ENCODE assay signal across 16 cellular contexts in the genomic region with DNA sequence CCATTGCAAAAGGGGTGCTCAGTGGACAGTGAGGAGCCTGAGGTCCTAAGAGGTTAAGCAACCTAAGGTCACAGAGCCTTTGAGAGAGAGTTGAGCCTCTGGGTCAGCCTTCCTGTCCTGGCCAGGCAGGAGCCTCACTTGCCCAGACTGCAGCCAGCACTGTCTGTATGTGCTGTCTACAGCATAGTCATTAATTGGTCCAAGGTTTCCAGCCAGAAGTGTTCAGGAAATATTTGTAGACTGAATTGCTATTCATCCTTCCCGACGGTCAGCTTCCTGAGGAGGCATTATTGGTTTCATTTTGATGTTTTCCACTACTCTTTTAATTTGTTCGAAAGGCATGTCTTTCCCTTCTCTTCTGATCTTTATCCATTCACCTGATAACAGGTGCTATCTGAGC. TPM values are rescaled to one million over a fixed set of nuclear protein-coding genes. Genes with fewer than 3 reads are reported as not detected.
DNase-seq lines count a peak whose midpoint lies in the region; ATAC-seq, FAIRE-seq and TF ChIP-seq lines count a peak whose summit lies in the region.
"Had no signal": no experiment of that assay in that cellular context is flagged by ENCODE, and none has a peak within 500 bp of the region (broad histone marks: within the 10 kb centered on the region; RNA-seq: fewer than 3 reads in every experiment).

No MANE protein-coding gene starts in this region.

- H2AK5ac ChIP-seq in neuronal stem cell (ENCODE audit: low read depth, low read length), result no peak overlapping the region

- H3K4me3 Mint-ChIP-seq in activated T-helper 17 cell treated with anti-CD3 and anti-CD28 coated beads, Interleukin-2, amount 50 U/mL, for 72 hours, result no peak overlapping the region
- no peak overlapping the region for H3K4me3 Mint-ChIP-seq in stimulated activated effector memory CD8-positive, alpha-beta T cell treated with anti-CD3 and anti-CD28 coated beads, Interleukin-12 subunit alpha, Interleukin-12 subunit beta, amount 100 ng/mL, for 72 hours

- peak overlapping the region; percentile 25 for H3K27ac Mint-ChIP-seq in activated T-helper 17 cell treated with anti-CD3 and anti-CD28 coated beads, Interleukin-2, amount 50 U/mL, for 72 hours
- H3K27ac Mint-ChIP-seq in stimulated activated effector memory CD8-positive, alpha-beta T cell treated with anti-CD3 and anti-CD28 coated beads, Interleukin-12 subunit alpha, Interleukin-12 subunit beta, amount 100 ng/mL, for 72 hours, result peak overlapping the region; percentile 60

- TF ChIP-seq POLR2A in endothelial cell of umbilical vein (IDR thresholded peaks at IDR 0.05; ENCODE audit: low read depth, low read length), result no peak

- H3K36me3 ChIP-seq in endothelial cell of umbilical vein (ENCODE audit: control insufficient read depth in 2 of 2, extremely low read depth in 1 of 2, insufficient read depth in 2 of 2, low read length in 2 of 2), result peaks cover 22 to 44% of the 10 kb centered on the region in 2 experiments
- peaks cover 50 to 100% of the 10 kb centered on the region in 2 donors for H3K36me3 ChIP-seq in neuronal stem cell (replicated peaks in 1 of 2; ENCODE audit: control insufficient read depth in 2 of 2, insufficient read depth in 2 of 2, low read length in 2 of 2)

- no peak overlapping the region for H3K23ac ChIP-seq in neuronal stem cell (ENCODE audit: low read depth, low read length, poor library complexity)

- H3K9me3 ChIP-seq in endothelial cell of umbilical vein (replicated peaks; ENCODE audit: control insufficient read depth, insufficient read depth, low read length) (no peaks in the 10 kb centered on the region), neuronal stem cell (replicated peaks in 1 of 2; ENCODE audit: control insufficient read depth in 2 of 2, insufficient read depth in 1 of 2, low read depth in 1 of 2, low read length in 2 of 2) (no peaks in the 10 kb centered on the region)

- peaks cover 15% of the 10 kb centered on the region for H3K79me2 ChIP-seq in endothelial cell of umbilical vein (ENCODE audit: control insufficient read depth, insufficient read depth, low read length)

- H2BK120ac ChIP-seq in neuronal stem cell (ENCODE audit: low read depth, low read length), result no peak overlapping the region

- TF ChIP-seq CTCF in endothelial cell of umbilical vein (IDR thresholded peaks at IDR 0.05; ENCODE audit: extremely low read depth in 1 of 2, insufficient read depth in 1 of 2, low read depth in 1 of 2, low read length in 2 of 2), result no peak

- H3K27me3 ChIP-seq in endothelial cell of umbilical vein (ENCODE audit: control insufficient read depth in 2 of 2, insufficient read depth in 2 of 2, low read length in 2 of 2) (no peaks in the 10 kb centered on the region), neuronal stem cell (ENCODE audit: control insufficient read depth in 3 of 3, insufficient read depth in 3 of 3, low read depth in 1 of 3, low read length in 3 of 3) (no peaks in the 10 kb centered on the region)

- POLR2A ChIA-PET in endothelial cell of umbilical vein (lab: Charles Lee), result no interaction called here

- H3K4me2 ChIP-seq in endothelial cell of umbilical vein (ENCODE audit: insufficient read depth, low read length), result peak overlapping the region; percentile 32
- no peak overlapping the region for H3K4me2 ChIP-seq in neuronal stem cell (ENCODE audit: insufficient read depth, low read length, poor library complexity, severe bottlenecking)

- H3K79me1 ChIP-seq in neuronal stem cell (ENCODE audit: low read depth, low read length), result peaks cover 2% of the 10 kb centered on the region

- no peaks in the 10 kb centered on the region for H3K27me3 Mint-ChIP-seq in activated T-helper 17 cell treated with anti-CD3 and anti-CD28 coated beads, Interleukin-2, amount 50 U/mL, for 72 hours

- peaks cover 98% of the 10 kb centered on the region for H3K36me3 Mint-ChIP-seq in activated T-helper 17 cell treated with anti-CD3 and anti-CD28 coated beads, Interleukin-2, amount 50 U/mL, for 72 hours (ENCODE audit: low read depth)
- peaks cover 97% of the 10 kb centered on the region for H3K36me3 Mint-ChIP-seq in stimulated activated effector memory CD8-positive, alpha-beta T cell treated with anti-CD3 and anti-CD28 coated beads, Interleukin-12 subunit alpha, Interleukin-12 subunit beta, amount 100 ng/mL, for 72 hours

- H3K27ac ChIP-seq in endothelial cell of umbilical vein (ENCODE audit: insufficient read depth, low read depth, low read length), result no peak overlapping the region
- no peak overlapping the region for H3K27ac ChIP-seq in neuronal stem cell (replicated peaks; ENCODE audit: low read length)

- peak; percentile 89 for FAIRE-seq in endothelial cell of umbilical vein (lab: Jason Lieb, UNC)
- FAIRE-seq: H54 had no signal

- H3K4me1 ChIP-seq in endothelial cell of umbilical vein (ENCODE audit: control insufficient read depth, extremely low read depth, insufficient read depth, low read length), result peaks cover 52% of the 10 kb centered on the region
- H3K4me1 ChIP-seq in neuronal stem cell (ENCODE audit: control insufficient read depth in 2 of 2, insufficient read depth in 1 of 2, low read depth in 1 of 2, low read length in 2 of 2), result no peaks in the 10 kb centered on the region

- H4K20me1 ChIP-seq in endothelial cell of umbilical vein (replicated peaks; ENCODE audit: control insufficient read depth, extremely low read depth, insufficient read depth, low read length), result no peaks in the 10 kb centered on the region

- ATAC-seq in Right ventricle myocardium superior (ENCODE audit: poor library complexity) (peak; percentile 19), left cardiac atrium (no peak), HG03095 (IDR thresholded peaks at IDR 0.05; ENCODE audit: unreplicated experiment) (no peak)
- ATAC-seq in activated T-helper 17 cell treated with anti-CD3 and anti-CD28 coated beads, Interleukin-2, amount 50 U/mL, for 72 hours (replicated peaks), result no peak
- ATAC-seq in stimulated activated effector memory CD8-positive, alpha-beta T cell treated with anti-CD3 and anti-CD28 coated beads, Interleukin-12 subunit alpha, Interleukin-12 subunit beta, amount 100 ng/mL, for 72 hours, result no peak
- ATAC-seq: PC-3 had no signal

- H3K4me3 ChIP-seq in endothelial cell of umbilical vein (replicated peaks in 1 of 3; ENCODE audit: insufficient read depth in 1 of 3, low read depth in 1 of 3, low read length in 3 of 3), result no peak overlapping the region
- H3K4me3 ChIP-seq in neuronal stem cell (ENCODE audit: low read length in 2 of 2), result no peak overlapping the region

- dilution Hi-C loops in endothelial cell of umbilical vein (cut with MboI; ENCODE audit: extremely low pct_ligation_motif_present, low sequenced_read_pairs), result no loop called here

- H3K4me1 Mint-ChIP-seq in activated T-helper 17 cell treated with anti-CD3 and anti-CD28 coated beads, Interleukin-2, amount 50 U/mL, for 72 hours, result no peaks in the 10 kb centered on the region
- H3K4me1 Mint-ChIP-seq in stimulated activated effector memory CD8-positive, alpha-beta T cell treated with anti-CD3 and anti-CD28 coated beads, Interleukin-12 subunit alpha, Interleukin-12 subunit beta, amount 100 ng/mL, for 72 hours, result peaks cover 9% of the 10 kb centered on the region

- no peaks in the 10 kb centered on the region for H3K9me1 ChIP-seq in endothelial cell of umbilical vein (replicated peaks; ENCODE audit: control insufficient read depth, extremely low read depth, insufficient read depth, low read length)

- WGBS in neuronal stem cell (ENCODE audit: extremely low coverage in 2 of 2, insufficient read length in 2 of 2, insufficient replicate concordance in 1 of 2), 2 donors, result no CpG with 5 or more reads among the region's 3 CpGs

- H2BK15ac ChIP-seq in neuronal stem cell (ENCODE audit: low read length), result no peak overlapping the region

- H3K4ac ChIP-seq in neuronal stem cell (ENCODE audit: low read length), result no peak overlapping the region

- DNase-seq in Right ventricle myocardium superior (no peak), left cardiac atrium (no peak), endothelial cell of umbilical vein (ENCODE audit: low read depth, low spot score) (peak; percentile 38), neuronal stem cell (ENCODE audit: low spot score) (no peak)
- DNase-seq in stimulated activated effector memory CD8-positive, alpha-beta T cell treated with anti-CD3 and anti-CD28 coated beads, Interleukin-12 subunit alpha, Interleukin-12 subunit beta, amount 100 ng/mL, for 72 hours (ENCODE audit: low spot score in 2 of 2), result no peak
- DNase-seq: DMS 273 treated with DMSO at 0.1 percent for 48 hours, Karpas-422, MM.1S, NCI-H1105, NCI-H1694 treated with DMSO at 0.1 percent for 48 hours, PC-3 had no signal

- H3K9ac ChIP-seq in endothelial cell of umbilical vein (replicated peaks; ENCODE audit: extremely low read depth, insufficient read depth, low read length) (no peak overlapping the region), neuronal stem cell (ENCODE audit: low read depth, low read length, poor library complexity) (no peak overlapping the region)

- no peak overlapping the region for H2BK12ac ChIP-seq in neuronal stem cell (ENCODE audit: low read length)

- BruUV-seq in endothelial cell of umbilical vein (replicated peaks; lab: Mats Ljungman, UMichigan), result no TSS peak

- no peak overlapping the region for H4K8ac ChIP-seq in neuronal stem cell (ENCODE audit: low read depth, low read length)

- H2AFZ ChIP-seq in endothelial cell of umbilical vein (ENCODE audit: low read depth, low read length) (no peak overlapping the region), neuronal stem cell (ENCODE audit: low read length) (no peak overlapping the region)

- intact Hi-C loops in Right ventricle myocardium superior (cut with DNase I), result no loop called here
- intact Hi-C loops in left cardiac atrium (cut with DNase I), result no loop called here
- intact Hi-C loops in endothelial cell of umbilical vein (cut with micrococcal nuclease), result loop anchor here (5.0 kb wide), 1 partner anchor 66 kb away; a partner anchor contains a TSS

- H3K9me3 Mint-ChIP-seq in activated T-helper 17 cell treated with anti-CD3 and anti-CD28 coated beads, Interleukin-2, amount 50 U/mL, for 72 hours, result no peaks in the 10 kb centered on the region
- H3K9me3 Mint-ChIP-seq in stimulated activated effector memory CD8-positive, alpha-beta T cell treated with anti-CD3 and anti-CD28 coated beads, Interleukin-12 subunit alpha, Interleukin-12 subunit beta, amount 100 ng/mL, for 72 hours, result no peaks in the 10 kb centered on the region

- H2BK5ac ChIP-seq in neuronal stem cell (ENCODE audit: low read length), result no peak overlapping the region

- no peak overlapping the region for H4K91ac ChIP-seq in neuronal stem cell (ENCODE audit: low read depth, low read length, poor library complexity)

- CTCF ChIA-PET in endothelial cell of umbilical vein (lab: Charles Lee), result interaction anchor here (0.7 to 1.7 kb wide), 3 partner anchors 9 to 48 kb away, joined by 3 to 5 read pairs (median 3); no protein-coding TSS in a partner anchor

- H3K18ac ChIP-seq in neuronal stem cell (ENCODE audit: low read length), result no peak overlapping the region

- no peak overlapping the region for H3K14ac ChIP-seq in neuronal stem cell (ENCODE audit: low read length)

RNA-seq across cellular contexts. Expression of a gene that starts 8.0 kb away (rescaled TPM):
- total RNA-seq in Right ventricle myocardium superior (50.2 TPM), left cardiac atrium (10 to 100 TPM; 61.4 to 88.8 TPM), endothelial cell of umbilical vein (230 and 231 TPM in 2 replicates)
- total RNA-seq in activated T-helper 17 cell treated with anti-CD3 and anti-CD28 coated beads, Interleukin-2, amount 50 U/mL, for 72 hours, result 100 to 1,000 TPM in 1 of 2 donors, 10 to 100 TPM in 1; 69.5 to 104 TPM
- 245 and 250 TPM in 2 replicates for polyA plus RNA-seq in endothelial cell of umbilical vein
- polyA plus RNA-seq in endothelial cell of umbilical vein (2011; cell fraction: cytosol; rRNA removed), result 258 and 279 TPM in 2 replicates
- polyA plus RNA-seq in endothelial cell of umbilical vein (2011; cell fraction: nucleus; rRNA removed), result 243 and 264 TPM in 2 replicates
- polyA plus RNA-seq in endothelial cell of umbilical vein (2012), result 200 and 205 TPM in 2 replicates
- 334 and 340 TPM in 2 replicates for polyA minus RNA-seq in endothelial cell of umbilical vein
- polyA minus RNA-seq in endothelial cell of umbilical vein (2011; cell fraction: cytosol; rRNA and poly(A)+ RNA removed), result 118 TPM
- polyA minus RNA-seq in endothelial cell of umbilical vein (2011; cell fraction: nucleus; rRNA and poly(A)+ RNA removed), result 181 and 183 TPM in 2 replicates
- 103 TPM for polyA plus RNA-seq in neuronal stem cell (2013, experiment 1 of 2)
- 99.6 TPM for polyA plus RNA-seq in neuronal stem cell (2013, experiment 2 of 2)

RNA-seq across cellular contexts. Expression of a gene that starts 20.1 kb away (rescaled TPM):
- not detected for total RNA-seq in Right ventricle myocardium superior
- under 1 TPM in 1 of 2 donors, not detected in 1; 0.60 TPM for total RNA-seq in left cardiac atrium
- total RNA-seq in activated T-helper 17 cell treated with anti-CD3 and anti-CD28 coated beads, Interleukin-2, amount 50 U/mL, for 72 hours, result under 1 TPM; 0.34 to 0.58 TPM
- total RNA-seq in endothelial cell of umbilical vein, result not detected in 2 replicates
- 0.06 TPM in 1 of 2 replicates, not detected in the other for polyA plus RNA-seq in endothelial cell of umbilical vein
- not detected in 2 replicates for polyA plus RNA-seq in endothelial cell of umbilical vein (2011; cell fraction: cytosol; rRNA removed)
- 0.49 and 35.3 TPM in 2 replicates for polyA plus RNA-seq in endothelial cell of umbilical vein (2011; cell fraction: nucleus; rRNA removed)
- polyA plus RNA-seq in endothelial cell of umbilical vein (2012), result not detected in 2 replicates
- polyA minus RNA-seq in endothelial cell of umbilical vein, result not detected in 2 replicates
- not detected for polyA minus RNA-seq in endothelial cell of umbilical vein (2011; cell fraction: cytosol; rRNA and poly(A)+ RNA removed)
- 0.67 TPM in 1 of 2 replicates, not detected in the other for polyA minus RNA-seq in endothelial cell of umbilical vein (2011; cell fraction: nucleus; rRNA and poly(A)+ RNA removed)
- polyA plus RNA-seq in neuronal stem cell (2013, experiment 1 of 2), result not detected
- polyA plus RNA-seq in neuronal stem cell (2013, experiment 2 of 2), result 0.21 TPM
- total RNA-seq: PC-3 had no signal
- polyA plus RNA-seq: AG04450, BJ had no signal
